ENCODE assay signal across 17 cellular contexts in the genomic region with DNA sequence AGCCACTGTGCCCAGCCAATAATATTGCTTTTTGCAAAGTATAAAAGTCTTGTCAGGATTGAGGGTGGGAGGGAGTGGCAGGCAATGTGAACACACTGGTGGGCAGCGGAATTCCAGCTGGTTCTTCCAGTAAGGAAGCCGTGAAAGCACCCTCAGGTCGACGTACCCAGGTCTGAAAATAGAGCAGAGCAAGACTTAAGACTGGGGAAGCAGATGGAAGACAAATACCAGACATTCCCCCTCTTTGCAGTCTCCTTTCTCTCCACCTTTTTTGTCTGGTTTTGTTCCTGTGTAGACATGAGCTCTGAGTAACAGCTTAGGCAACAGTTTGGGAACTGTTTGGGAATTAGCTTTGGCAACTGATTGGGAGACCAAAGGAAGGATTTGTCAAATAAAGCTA. TPM values are rescaled to one million over a fixed set of nuclear protein-coding genes. Genes with fewer than 3 reads are reported as not detected.
DNase-seq lines count a peak whose midpoint lies in the region; ATAC-seq and TF ChIP-seq lines count a peak whose summit lies in the region.
"Had no signal": no experiment of that assay in that cellular context is flagged by ENCODE, and none has a peak within 500 bp of the region (broad histone marks: within the 10 kb centered on the region; RNA-seq: fewer than 3 reads in every experiment).

No MANE protein-coding gene starts in this region.

- H3K18ac ChIP-seq in IMR-90 (ENCODE audit: low read depth, low read length) (no peak overlapping the region), trophoblast cell (ENCODE audit: low read length) (no peak overlapping the region)

- WGBS in IMR-90 (ENCODE audit: extremely low coverage in 2 of 2, insufficient read length in 1 of 2), 2 experiments: no CpG with 5 or more reads among the region's 4 CpGs
- WGBS in trophoblast cell (ENCODE audit: extremely low coverage, insufficient coverage, insufficient read length): no CpG with 5 or more reads among the region's 4 CpGs

- H2AFZ ChIP-seq in IMR-90 (replicated peaks; ENCODE audit: low read length, poor library complexity) (no peak overlapping the region), trophoblast cell (ENCODE audit: insufficient read depth, low read length, poor library complexity) (no peak overlapping the region)

- H3K4me1 ChIP-seq in IMR-90 (ENCODE audit: control insufficient read depth, insufficient read depth, low read length): peaks cover 5% of the 10 kb centered on the region
- H3K4me1 ChIP-seq in trophoblast cell (ENCODE audit: control insufficient read depth in 1 of 2, insufficient read depth in 2 of 2, low read length in 2 of 2): peaks cover 2 to 11% of the 10 kb centered on the region in 2 experiments
- H3K4me1 ChIP-seq: BE2C had no signal

- H4K8ac ChIP-seq in IMR-90 (ENCODE audit: low read depth in 2 of 2, low read length in 2 of 2) (no peak overlapping the region), trophoblast cell (ENCODE audit: low read depth, low read length) (peak overlapping the region; percentile 44)

- peaks cover 12% of the 10 kb centered on the region for H3K4me1 Mint-ChIP-seq in activated T-helper 1 cell treated with anti-CD3 and anti-CD28 coated beads, Interleukin-12 subunit alpha, Interleukin-12 subunit beta, Interleukin-2, Interleukin-4 antibody, amounts not matched to agents 30 ng/mL and 10 ng/mL and 1 ng/mL, durations not matched to agents 14 hours and 24 hours and 36 hours (ENCODE audit: low read depth)

- TF ChIP-seq CTCF in AG04449 (IDR thresholded peaks at IDR 0.05; ENCODE audit: insufficient read depth, low read length, missing control alignments) (no peak), IMR-90 (conservative IDR thresholded peaks at IDR 0.05; ENCODE audit: low read depth, low read length) (no peak), epithelial cell of esophagus (IDR thresholded peaks at IDR 0.05; ENCODE audit: insufficient read depth, low read depth, low read length, missing control alignments) (no peak)

- dilution Hi-C loops in IMR-90 (cut with HindIII; ENCODE audit: low sequenced_read_pairs, unreplicated experiment): no loop called here

- no peak overlapping the region for H3K4me2 ChIP-seq in IMR-90 (ENCODE audit: low read depth, low read length)
- no peak overlapping the region for H3K4me2 ChIP-seq in trophoblast cell (ENCODE audit: low read length)

- no peaks in the 10 kb centered on the region for H3K79me2 ChIP-seq in trophoblast cell (ENCODE audit: control insufficient read depth, insufficient read depth, low read length, poor library complexity)

- H3K36me3 Mint-ChIP-seq in activated T-helper 1 cell treated with anti-CD3 and anti-CD28 coated beads, Interleukin-12 subunit alpha, Interleukin-12 subunit beta, Interleukin-2, Interleukin-4 antibody, amounts not matched to agents 30 ng/mL and 10 ng/mL and 1 ng/mL, durations not matched to agents 14 hours and 24 hours and 36 hours (ENCODE audit: low read depth): peaks cover 1% of the 10 kb centered on the region
- H3K36me3 Mint-ChIP-seq in activated naive CD4-positive, alpha-beta T cell treated with anti-CD3 and anti-CD28 coated beads, Interleukin-2, amount 50 U/mL, for 72 hours: no peaks in the 10 kb centered on the region

- H3K27me3 ChIP-seq in IMR-90 (ENCODE audit: control insufficient read depth, insufficient read depth, low read length) (no peaks in the 10 kb centered on the region), trophoblast cell (ENCODE audit: insufficient read depth, low read length) (no peaks in the 10 kb centered on the region)
- H3K27me3 ChIP-seq: BE2C had no signal

- H3K9me1 ChIP-seq in IMR-90 (ENCODE audit: insufficient read depth, low read length): peaks cover 3% of the 10 kb centered on the region

- H2AK9ac ChIP-seq in IMR-90 (replicated peaks; ENCODE audit: low read depth, low read length, poor library complexity): no peak overlapping the region

- no peak overlapping the region for H4K91ac ChIP-seq in IMR-90 (ENCODE audit: insufficient read depth, low read depth, low read length)
- peak overlapping the region; percentile 81 for H4K91ac ChIP-seq in trophoblast cell (ENCODE audit: low read depth, low read length)

- DNase-seq in AG04449 (ENCODE audit: low read depth, low spot score) (peak; percentile 31), IMR-90 (peak; percentile 40), epithelial cell of esophagus (ENCODE audit: low read depth) (peak; percentile 33), trophoblast cell (peak; percentile 72 to 77), NCI-H187 (lab: John Stamatoyannopoulos, UW) (no peak), T-helper 9 cell (no peak)
- DNase-seq in activated T-helper 1 cell treated with anti-CD3 and anti-CD28 coated beads, Interleukin-12 subunit alpha, Interleukin-12 subunit beta, Interleukin-2, Interleukin-4 antibody, amounts not matched to agents 30 ng/mL and 10 ng/mL and 1 ng/mL, durations not matched to agents 14 hours and 24 hours and 36 hours (ENCODE audit: low spot score): no peak
- DNase-seq in activated naive CD4-positive, alpha-beta T cell treated with anti-CD3 and anti-CD28 coated beads, Interleukin-2, amount 50 U/mL, for 72 hours (ENCODE audit: low spot score in 2 of 2): no peak
- DNase-seq: BE2C, Karpas-422, NCI-H1694 treated with DMSO at 0.1 percent for 48 hours, NCI-H2107, NCI-H510A had no signal

- intact Hi-C loops in IMR-90 (cut with micrococcal nuclease): no loop called here
- intact Hi-C loops in activated T-helper 1 cell treated with anti-CD3 and anti-CD28 coated beads, Interleukin-12 subunit alpha, Interleukin-12 subunit beta, Interleukin-2, Interleukin-4 antibody, amounts not matched to agents 30 ng/mL and 10 ng/mL and 1 ng/mL, durations not matched to agents 14 hours and 24 hours and 36 hours (cut with micrococcal nuclease): no loop called here

- peaks cover 2% of the 10 kb centered on the region for H3K27me3 Mint-ChIP-seq in activated T-helper 1 cell treated with anti-CD3 and anti-CD28 coated beads, Interleukin-12 subunit alpha, Interleukin-12 subunit beta, Interleukin-2, Interleukin-4 antibody, amounts not matched to agents 30 ng/mL and 10 ng/mL and 1 ng/mL, durations not matched to agents 14 hours and 24 hours and 36 hours (ENCODE audit: insufficient read depth)

- H3K14ac ChIP-seq in IMR-90 (replicated peaks; ENCODE audit: low read depth, low read length) (no peak overlapping the region), trophoblast cell (ENCODE audit: low read length) (peak overlapping the region; percentile 95)

- CTCF ChIA-PET in AG04449 (lab: Yijun Ruan, JAX) (no interaction called here), IMR-90 (lab: Yijun Ruan, JAX) (no interaction called here)

- no peak for ATAC-seq in IMR-90 (ENCODE audit: low read depth)
- ATAC-seq in activated naive CD4-positive, alpha-beta T cell treated with anti-CD3 and anti-CD28 coated beads, Interleukin-2, amount 50 U/mL, for 72 hours: no peak
- ATAC-seq: GM12878, Panc1, SK-N-SH treated with all-trans-retinoic acid at 6 μM for 48 hours had no signal

- H3K27ac Mint-ChIP-seq in activated T-helper 1 cell treated with anti-CD3 and anti-CD28 coated beads, Interleukin-12 subunit alpha, Interleukin-12 subunit beta, Interleukin-2, Interleukin-4 antibody, amounts not matched to agents 30 ng/mL and 10 ng/mL and 1 ng/mL, durations not matched to agents 14 hours and 24 hours and 36 hours: no peak overlapping the region
- H3K27ac Mint-ChIP-seq in activated naive CD4-positive, alpha-beta T cell treated with anti-CD3 and anti-CD28 coated beads, Interleukin-2, amount 50 U/mL, for 72 hours: no peak overlapping the region

- no TSS peak for BruUV-seq in IMR-90 (replicated peaks; lab: Mats Ljungman, UMichigan)

- H3K27ac ChIP-seq in IMR-90 (ENCODE audit: insufficient read depth, low read length) (no peak overlapping the region), trophoblast cell (ENCODE audit: low read depth, low read length) (peak overlapping the region; percentile 86)
- H3K27ac ChIP-seq: 22Rv1 had no signal

- H3K9ac ChIP-seq in IMR-90 (ENCODE audit: low read depth, low read length) (no peak overlapping the region), trophoblast cell (ENCODE audit: low read length) (no peak overlapping the region)

- H2BK5ac ChIP-seq in IMR-90 (ENCODE audit: low read depth, low read length, poor library complexity, severe bottlenecking): no peak overlapping the region
- H2BK5ac ChIP-seq in trophoblast cell (ENCODE audit: low read depth, low read length, poor library complexity): peak overlapping the region; percentile 16

- H2BK120ac ChIP-seq in IMR-90 (ENCODE audit: low read depth, low read length) (no peak overlapping the region), trophoblast cell (ENCODE audit: insufficient read depth, low read length, poor library complexity) (peak overlapping the region; percentile 56)

- H4K5ac ChIP-seq in IMR-90 (ENCODE audit: low read depth, low read length): no peak overlapping the region

- no peak overlapping the region for H3K4ac ChIP-seq in IMR-90 (ENCODE audit: low read depth, low read length)
- no peak overlapping the region for H3K4ac ChIP-seq in trophoblast cell (ENCODE audit: low read depth, low read length)

- H3K79me1 ChIP-seq in IMR-90 (ENCODE audit: low read depth in 1 of 2, low read length in 2 of 2) (peaks cover 0 to 6% of the 10 kb centered on the region in 2 experiments; a peak in 1 of 4 replicates), trophoblast cell (ENCODE audit: low read length) (peaks cover 12% of the 10 kb centered on the region)

- H3K4me3 ChIP-seq in AG04449 (ENCODE audit: low read depth, low read length) (no peak overlapping the region), IMR-90 (ENCODE audit: insufficient read depth, low read depth, low read length) (no peak overlapping the region), epithelial cell of esophagus (ENCODE audit: low read length) (no peak overlapping the region), trophoblast cell (ENCODE audit: low read depth, low read length) (no peak overlapping the region)
- H3K4me3 ChIP-seq: GM12878 had no signal

- in situ Hi-C loops in IMR-90 (cut with MboI; ENCODE audit: low sequenced_read_pairs): no loop called here

- H3K56ac ChIP-seq in IMR-90 (ENCODE audit: extremely low read depth, insufficient read depth, low read length): no peak overlapping the region

- H3K9me3 ChIP-seq in IMR-90 (ENCODE audit: control insufficient read depth, insufficient read depth, low read length): no peaks in the 10 kb centered on the region
- H3K9me3 ChIP-seq in trophoblast cell (ENCODE audit: insufficient read depth, low read depth, low read length): no peaks in the 10 kb centered on the region
- H3K9me3 ChIP-seq: BE2C had no signal

- H2AK5ac ChIP-seq in IMR-90 (ENCODE audit: low read depth, low read length) (no peak overlapping the region), trophoblast cell (ENCODE audit: low read length) (no peak overlapping the region)

- POLR2A ChIA-PET in AG04449 (lab: Yijun Ruan, JAX): no interaction called here
- POLR2A ChIA-PET in IMR-90 (lab: Charles Lee; ENCODE audit: unreplicated experiment): no interaction called here

- 0 out of 2 replicates have a peak, but pooled peaks cover 3% of the 10 kb centered on the region for H4K20me1 ChIP-seq in IMR-90 (ENCODE audit: insufficient read depth, low read length)

- TF ChIP-seq POLR2A in IMR-90 (IDR thresholded peaks at IDR 0.05; ENCODE audit: low read depth, low read length): no peak

- H2BK15ac ChIP-seq in IMR-90 (ENCODE audit: low read depth, low read length): no peak overlapping the region; the same call in 2 of the 3 replicates

- H3K23ac ChIP-seq in IMR-90 (ENCODE audit: low read depth, low read length) (no peak overlapping the region), trophoblast cell (ENCODE audit: low read length) (no peak overlapping the region)

- no peak overlapping the region for H4K12ac ChIP-seq in trophoblast cell (ENCODE audit: low read depth, low read length)

- TF ChIP-seq RAD21 in IMR-90 (IDR thresholded peaks at IDR 0.05; ENCODE audit: low read length): no peak

- no peak overlapping the region for H3K4me3 Mint-ChIP-seq in activated T-helper 1 cell treated with anti-CD3 and anti-CD28 coated beads, Interleukin-12 subunit alpha, Interleukin-12 subunit beta, Interleukin-2, Interleukin-4 antibody, amounts not matched to agents 30 ng/mL and 10 ng/mL and 1 ng/mL, durations not matched to agents 14 hours and 24 hours and 36 hours

- no peak overlapping the region for H2BK20ac ChIP-seq in IMR-90 (ENCODE audit: low read depth, low read length)

- no peaks in the 10 kb centered on the region for H3K9me3 Mint-ChIP-seq in activated T-helper 1 cell treated with anti-CD3 and anti-CD28 coated beads, Interleukin-12 subunit alpha, Interleukin-12 subunit beta, Interleukin-2, Interleukin-4 antibody, amounts not matched to agents 30 ng/mL and 10 ng/mL and 1 ng/mL, durations not matched to agents 14 hours and 24 hours and 36 hours
- H3K9me3 Mint-ChIP-seq in activated naive CD4-positive, alpha-beta T cell treated with anti-CD3 and anti-CD28 coated beads, Interleukin-2, amount 50 U/mL, for 72 hours: no peaks in the 10 kb centered on the region

- no peak overlapping the region for H2BK12ac ChIP-seq in trophoblast cell (ENCODE audit: low read length)

- H3K36me3 ChIP-seq in IMR-90 (ENCODE audit: control insufficient read depth, insufficient read depth, low read length) (no peaks in the 10 kb centered on the region), trophoblast cell (ENCODE audit: control insufficient read depth in 1 of 2, insufficient read depth in 2 of 2, low read length in 2 of 2) (no peaks in the 10 kb centered on the region)
- H3K36me3 ChIP-seq: BE2C had no signal

RNA-seq across cellular contexts. Expression of a gene that starts 17.6 kb away (rescaled TPM):
- total RNA-seq in IMR-90 (2012; rRNA removed): 18.6 and 22.5 TPM in 2 replicates
- polyA plus RNA-seq in IMR-90 (2012; rRNA removed): 5.4 and 7.2 TPM in 2 replicates
- 1.7 and 3.9 TPM in 2 replicates for polyA plus RNA-seq in IMR-90 (2012; cell fraction: cytosol; rRNA removed)
- polyA plus RNA-seq in IMR-90 (2012; cell fraction: nucleus; rRNA removed; ENCODE audit: low replicate concordance): 0.94 and 2.2 TPM in 2 replicates
- polyA plus RNA-seq in trophoblast cell (2013): 11.1 and 11.3 TPM in 2 replicates
- 42.3 and 44.8 TPM in 2 replicates for total RNA-seq in activated T-helper 1 cell treated with anti-CD3 and anti-CD28 coated beads, Interleukin-12 subunit alpha, Interleukin-12 subunit beta, Interleukin-2, Interleukin-4 antibody, amounts not matched to agents 30 ng/mL and 10 ng/mL and 1 ng/mL, durations not matched to agents 14 hours and 24 hours and 36 hours
- 10 to 100 TPM; 19.8 to 31.9 TPM for total RNA-seq in activated naive CD4-positive, alpha-beta T cell treated with anti-CD3 and anti-CD28 coated beads, Interleukin-2, amount 50 U/mL, for 72 hours

Comparison
In these comparisons a context has a peak if more than half of its experiments do, and no peak if none do; other contexts are left out.
1. DNase-seq: peak in AG04449 (single experiment), IMR-90 (single experiment), epithelial cell of esophagus (single experiment) and trophoblast cell (2 of 2); none in activated T-helper 1 cell treated with anti-CD3 and anti-CD28 coated beads, Interleukin-12 subunit alpha, Interleukin-12 subunit beta, Interleukin-2, Interleukin-4 antibody, amounts not matched to agents 30 ng/mL and 10 ng/mL and 1 ng/mL, durations not matched to agents 14 hours and 24 hours and 36 hours (single experiment), activated naive CD4-positive, alpha-beta T cell treated with anti-CD3 and anti-CD28 coated beads, Interleukin-2, amount 50 U/mL, for 72 hours (0 of 2), NCI-H187 (0 of 2) and T-helper 9 cell (single experiment).